In genomic region chr14:55107766-55108554, GRCh38 we compare ENCODE assay signal across 8 cellular contexts. TPM values are rescaled to one million over a fixed set of nuclear protein-coding genes. Genes with fewer than 3 reads are reported as not detected.
DNase-seq lines count a peak whose midpoint lies in the region; ATAC-seq, FAIRE-seq and TF ChIP-seq lines count a peak whose summit lies in the region.

No MANE protein-coding gene starts in this region.

- intact Hi-C loops in cardiac septum (cut with DNase I) = loop anchor here (1.0 kb wide), 1 partner anchor 10 kb away; no protein-coding TSS in a partner anchor
- intact Hi-C loops in psoas muscle (cut with DNase I) = no loop called here

- ATAC-seq in A549 = peak; percentile 75 to 76
- ATAC-seq in GM21529 (IDR thresholded peaks at IDR 0.05; ENCODE audit: unreplicated experiment) = peak; percentile 64
- ATAC-seq in psoas muscle = peak; percentile 80 to 89 (median 85)
- no peak for ATAC-seq in GM18505 (IDR thresholded peaks at IDR 0.05; ENCODE audit: unreplicated experiment)

- CTCF ChIA-PET in A549 (lab: Yijun Ruan, JAX) = interaction anchor here (0.6 to 2.5 kb wide), 2 partner anchors 24 to 53 kb away, joined by 3 to 9 read pairs; no protein-coding TSS in a partner anchor

- peaks cover 24% of the 10 kb centered on the region for H3K4me1 ChIP-seq in A549
- H3K4me1 ChIP-seq in psoas muscle = peaks cover 24% of the 10 kb centered on the region

- TF ChIP-seq CTCF in A549 (IDR thresholded peaks at IDR 0.05) (no peak), psoas muscle (IDR thresholded peaks at IDR 0.05) (no peak)

- no peak for TF ChIP-seq EP300 in A549 (IDR thresholded peaks at IDR 0.05)

- H3K36me3 ChIP-seq in psoas muscle (ENCODE audit: insufficient read depth in 1 of 2, low read depth in 1 of 2) = no peaks in the 10 kb centered on the region

- no peak for TF ChIP-seq RAD21 in A549 (conservative IDR thresholded peaks at IDR 0.05 in 1 of 2, IDR thresholded peaks at IDR 0.05 in 1 of 2)

- POLR2A ChIA-PET in A549 (lab: Yijun Ruan, JAX) = interaction anchor here (1.2 to 1.7 kb wide), 2 partner anchors 21 to 57 kb away, joined by 4 to 20 read pairs; partner anchors contain the start of genes LGALS3 and MAPK1IP1L

- H3K27me3 ChIP-seq in psoas muscle (ENCODE audit: insufficient read depth in 3 of 3, low read length in 2 of 3) = no peaks in the 10 kb centered on the region

- H3K9me3 ChIP-seq in A549 (peaks cover 11% of the 10 kb centered on the region), psoas muscle (no peaks in the 10 kb centered on the region)

- H3K4me3 ChIP-seq in A549 (no peak overlapping the region), psoas muscle (no peak overlapping the region)

- DNase-seq in A549 (ENCODE audit: low read depth in 1 of 2, low spot score in 1 of 2) (peak; percentile 71 to 82), OCI-M2 (lab: John Stamatoyannopoulos, UW; ENCODE audit: unreplicated experiment) (peak; percentile 89), cardiac septum (ENCODE audit: low spot score) (peak; percentile 92), psoas muscle (peak; percentile 89 to 94), activated gamma-delta T cell treated with Interleukin-2 at 50 U/mL for 16 hours (no peak)

- no peak for FAIRE-seq in A549 (lab: Jason Lieb, UNC)

- H3K27ac ChIP-seq in A549 (peak overlapping the region; percentile 79 to 87), adipose tissue (ENCODE audit: low read depth, low read length) (peak overlapping the region; percentile 97), psoas muscle (peak overlapping the region; percentile 86)

- TF ChIP-seq POLR2A in A549 (IDR thresholded peaks at IDR 0.05; ENCODE audit: low read length) = no peak
- no peak for TF ChIP-seq POLR2A in GM18505 (IDR thresholded peaks at IDR 0.05; ENCODE audit: borderline replicate concordance, extremely low read depth, insufficient read depth, insufficient read length)

- H3K4me2 ChIP-seq in A549 = peak overlapping the region; percentile 40

- 47% methylated on average over 19 of the region's 19 CpGs for WGBS in A549 (ENCODE audit: missing lambda C conversion rate)
- WGBS in adipose tissue, 3 donors = 22 to 56% (median 26%) methylated on average over 18 to 19 of the region's 19 CpGs
- 23 to 32% (median 24%) methylated on average over 19 of the region's 19 CpGs for WGBS in psoas muscle, 3 donors

TF ChIP-seq in A549, 52 proteins besides CTCF, POLR2A, EP300 and RAD21:
- peak; percentile 97 for TF ChIP-seq E2F6 (IDR thresholded peaks at IDR 0.05; ENCODE audit: borderline replicate concordance, low read depth)
- no peak for TF ChIP-seq RARB (CRISPR knock-in tag; IDR thresholded peaks at IDR 0.05)
- 0 out of 2 replicates have a peak, but pooled peaks have one; percentile 20 for TF ChIP-seq JUNB (IDR thresholded peaks at IDR 0.05)
- TF ChIP-seq ZSCAN20 (CRISPR knock-in tag; IDR thresholded peaks at IDR 0.05) = peak; percentile 80
- no peak for TF ChIP-seq SREBF2 (IDR thresholded peaks at IDR 0.05)
- TF ChIP-seq HOXB13 (CRISPR knock-in tag; IDR thresholded peaks at IDR 0.05; ENCODE audit: low read depth) = peak; percentile 53; the same call in 1 of the 2 replicates
- peak; percentile 86 for TF ChIP-seq EHF (CRISPR knock-in tag; IDR thresholded peaks at IDR 0.05)
- no peak for TF ChIP-seq CHD4 (IDR thresholded peaks at IDR 0.05; ENCODE audit: borderline replicate concordance)
- TF ChIP-seq RCOR1 (IDR thresholded peaks at IDR 0.05; ENCODE audit: low read depth, low read length) = no peak
- TF ChIP-seq ZNF302 (CRISPR knock-in tag; IDR thresholded peaks at IDR 0.05) = peak; percentile 94
- peak; percentile 99 for TF ChIP-seq MAX (IDR thresholded peaks at IDR 0.05)
- TF ChIP-seq ATOH8 (CRISPR knock-in tag; IDR thresholded peaks at IDR 0.05; ENCODE audit: low read depth) = peak; percentile 30; the same call in 1 of the 2 replicates
- TF ChIP-seq JUN (IDR thresholded peaks at IDR 0.05) = 0 out of 5 replicates have a peak, but pooled peaks of 1 of the 2 experiments have one; percentile 35
- peak; percentile 72; the same call in 1 of the 2 replicates for TF ChIP-seq FOXS1 (CRISPR knock-in tag; IDR thresholded peaks at IDR 0.05)
- TF ChIP-seq FOSL2 (IDR thresholded peaks at IDR 0.05) = peak; percentile 72
- TF ChIP-seq FOSL2 (CRISPR knock-in tag; IDR thresholded peaks at IDR 0.05) = peak; percentile 98
- TF ChIP-seq MAFK (IDR thresholded peaks at IDR 0.05; ENCODE audit: partially characterized antibody) = no peak
- TF ChIP-seq MAZ (IDR thresholded peaks at IDR 0.05; ENCODE audit: borderline replicate concordance, low read depth, low read length) = no peak
- peak; percentile 92 for TF ChIP-seq NPAS2 (CRISPR knock-in tag; IDR thresholded peaks at IDR 0.05; ENCODE audit: borderline replicate concordance)
- peak; percentile 58; the same call in 1 of the 2 replicates for TF ChIP-seq HEYL (CRISPR knock-in tag; IDR thresholded peaks at IDR 0.05)
- TF ChIP-seq HOXB5 (CRISPR knock-in tag; IDR thresholded peaks at IDR 0.05) = peak; percentile 92
- no peak for TF ChIP-seq HDAC2 (IDR thresholded peaks at IDR 0.05)

RNA-seq across cellular contexts. Expression of gene LGALS3, which starts 21.1 kb away (rescaled TPM):
- polyA plus RNA-seq in A549 (2011; rRNA removed) (53.6 and 61.0 TPM in 2 replicates), A549 (2017; fragmentation: RNase III; extraction: RNeasy Plus Mini Kit Qiagen cat#74134 plus additional on column Dnase treatment) (57.2 to 65.6 TPM (median 60.2 TPM) in 3 replicates), adipose tissue (100 to 1,000 TPM in 2 of 3 donors, 10 to 100 TPM in 1; 53.5 to 565 (median 547) TPM), psoas muscle (10 to 100 TPM; 45.2 to 71.4 (median 48.6) TPM)
- polyA plus RNA-seq in A549 (2012; cell fraction: cytosol; rRNA removed) = 40.9 and 52.4 TPM in 2 replicates
- 64.0 and 70.6 TPM in 2 replicates for polyA plus RNA-seq in A549 (2012; cell fraction: nucleus; rRNA removed)
- polyA minus RNA-seq in A549 (2011; rRNA and poly(A)+ RNA removed) = 21.6 and 22.6 TPM in 2 replicates
- total RNA-seq in cardiac septum (129 TPM), psoas muscle (10 to 100 TPM; 27.7 to 44.7 (median 38.4) TPM)

RNA-seq across cellular contexts. Expression of gene MAPK1IP1L, which starts 56.5 kb away (rescaled TPM):
- 72.3 and 76.1 TPM in 2 replicates for polyA plus RNA-seq in A549 (2011; rRNA removed)
- polyA plus RNA-seq in A549 (2012; cell fraction: cytosol; rRNA removed) = 145 and 182 TPM in 2 replicates
- 144 and 188 TPM in 2 replicates for polyA plus RNA-seq in A549 (2012; cell fraction: nucleus; rRNA removed)
- 42.9 to 48.2 TPM (median 43.0 TPM) in 3 replicates for polyA plus RNA-seq in A549 (2017; fragmentation: RNase III; extraction: RNeasy Plus Mini Kit Qiagen cat#74134 plus additional on column Dnase treatment)
- polyA minus RNA-seq in A549 (2011; rRNA and poly(A)+ RNA removed) = 284 and 330 TPM in 2 replicates
- 10 to 100 TPM; 19.5 to 53.3 (median 36.7) TPM for polyA plus RNA-seq in adipose tissue
- 75.2 TPM for total RNA-seq in cardiac septum
- total RNA-seq in psoas muscle = 10 to 100 TPM; 34.1 to 60.1 (median 56.3) TPM
- 10 to 100 TPM; 17.6 to 46.2 (median 33.5) TPM for polyA plus RNA-seq in psoas muscle
